In the genomic region with DNA sequence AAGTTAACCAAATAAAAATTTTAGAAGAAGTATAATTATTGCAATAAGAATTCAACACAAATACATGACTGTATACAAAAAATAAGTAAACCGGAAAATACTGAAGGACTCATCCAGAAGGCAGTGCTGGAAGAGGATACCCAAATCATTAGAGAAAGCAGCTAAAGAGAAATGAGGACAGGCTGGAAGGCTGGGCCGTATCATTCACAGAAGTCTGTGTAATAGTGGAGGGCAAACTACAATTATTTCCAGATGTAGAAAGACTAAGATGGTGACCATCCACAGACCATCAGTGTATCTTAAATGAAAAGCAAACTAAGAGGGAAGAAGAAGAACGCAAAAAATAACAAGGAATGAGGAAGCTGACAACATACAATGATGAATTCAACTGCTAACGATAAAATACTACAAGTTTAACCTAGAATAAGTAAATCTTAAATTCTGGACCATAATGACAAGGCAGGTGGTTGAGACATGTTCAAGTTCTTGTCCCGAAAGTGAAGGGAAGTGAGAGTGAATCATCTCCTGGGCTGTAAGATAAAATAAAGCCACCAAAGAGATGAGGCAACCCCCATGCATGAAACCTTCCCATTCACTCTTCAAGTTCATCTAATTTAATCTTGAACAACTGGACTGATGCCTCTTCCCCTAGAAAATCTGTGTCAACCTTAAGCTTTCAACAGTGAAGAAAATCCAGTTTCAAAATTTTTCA, we compare ENCODE assay signal across 23 cellular contexts.
DNase-seq lines count a peak whose midpoint lies in the region; ATAC-seq, FAIRE-seq and TF ChIP-seq lines count a peak whose summit lies in the region.
"Had no signal": no experiment of that assay in that cellular context is flagged by ENCODE, and none has a peak within 500 bp of the region (broad histone marks: within the 10 kb centered on the region; RNA-seq: fewer than 3 reads in every experiment).

No MANE protein-coding gene starts in this region.

- no peak for ATAC-seq in K562
- ATAC-seq in HG03175 (IDR thresholded peaks at IDR 0.05; ENCODE audit: unreplicated experiment): no peak
- ATAC-seq: heart right ventricle; stimulated activated memory B cell treated with anti-CD40 and anti-IgM and Interleukin-4, amounts not matched to agents 10 μg/mL and 1 μg/mL and 100 μg/mL, for 72 hours had no signal

- peak overlapping the region; percentile 1 for H3K27ac Mint-ChIP-seq in activated naive CD4-positive, alpha-beta T cell treated with anti-CD3 and anti-CD28 coated beads for 36 hours
- H3K27ac Mint-ChIP-seq in neural crest cell (ENCODE audit: unreplicated experiment): peak overlapping the region; percentile 22
- H3K27ac Mint-ChIP-seq: activated CD4-positive, alpha-beta memory T cell treated with anti-CD3 and anti-CD28 coated beads for 36 hours; neural progenitor cell; progenitor cell of endocrine pancreas; stimulated activated memory B cell treated with anti-CD40 and anti-IgM and Interleukin-4, amounts not matched to agents 10 μg/mL and 1 μg/mL and 100 μg/mL, for 72 hours had no signal

- H3K27me3 Mint-ChIP-seq in activated naive CD4-positive, alpha-beta T cell treated with anti-CD3 and anti-CD28 coated beads for 36 hours (ENCODE audit: low read depth): no peaks in the 10 kb centered on the region
- H3K27me3 Mint-ChIP-seq in neural crest cell (ENCODE audit: low read depth): no peaks in the 10 kb centered on the region
- H3K27me3 Mint-ChIP-seq: activated CD4-positive, alpha-beta memory T cell treated with anti-CD3 and anti-CD28 coated beads for 36 hours; progenitor cell of endocrine pancreas; stimulated activated memory B cell treated with anti-CD40 and anti-IgM and Interleukin-4, amounts not matched to agents 10 μg/mL and 1 μg/mL and 100 μg/mL, for 72 hours had no signal

- CTCF ChIA-PET in activated naive CD4-positive, alpha-beta T cell treated with anti-CD3 and anti-CD28 coated beads for 36 hours (lab: Charles Lee): no interaction called here
- CTCF ChIA-PET in K562 (lab: Yijun Ruan, JAX; ENCODE audit: low intra/inter-chr PET ratio): no interaction called here

- H4K20me1 ChIP-seq in K562 (replicated peaks; ENCODE audit: control insufficient read depth, insufficient read depth, low read length): 0 out of 2 replicates have a peak, but pooled peaks cover 3% of the 10 kb centered on the region

- H3K36me3 ChIP-seq in K562 (ENCODE audit: control insufficient read depth, insufficient read depth, low read length): peaks cover 4% of the 10 kb centered on the region; the same call in 1 of the 3 replicates
- H3K36me3 ChIP-seq: neural progenitor cell, thoracic aorta had no signal

- no peaks in the 10 kb centered on the region for H3K9me1 ChIP-seq in K562 (ENCODE audit: control insufficient read depth, insufficient read depth, low read length)

- no TSS peak for BruUV-seq in K562 (replicated peaks; lab: Mats Ljungman, UMichigan)

- H3K27me3 ChIP-seq in K562 (ENCODE audit: control insufficient read depth in 2 of 2, insufficient read depth in 2 of 2, low read length in 2 of 2): no peaks in the 10 kb centered on the region
- H3K27me3 ChIP-seq: heart right ventricle, neural progenitor cell had no signal

- H2AFZ ChIP-seq in K562 (ENCODE audit: low read depth, low read length): no peak overlapping the region
- H2AFZ ChIP-seq: neural progenitor cell had no signal

- intact Hi-C loops in activated naive CD4-positive, alpha-beta T cell treated with anti-CD3 and anti-CD28 coated beads for 36 hours (cut with micrococcal nuclease): no loop called here
- intact Hi-C loops in K562 (cut with micrococcal nuclease): no loop called here

- no peak for TF ChIP-seq EP300 in K562 (IDR thresholded peaks at IDR 0.05; ENCODE audit: low read length)

- POLR2A ChIA-PET in K562 (lab: Yijun Ruan, JAX): no interaction called here

- H3K9ac ChIP-seq in K562 (ENCODE audit: insufficient read depth in 1 of 2, low read depth in 2 of 2, low read length in 2 of 2): no peak overlapping the region
- H3K9ac ChIP-seq: neural progenitor cell had no signal

- no peak overlapping the region for H3K27ac ChIP-seq in K562 (ENCODE audit: extremely low read depth, low read depth, low read length)
- H3K27ac ChIP-seq: heart right ventricle, left ventricle myocardium inferior, neural progenitor cell, thoracic aorta, WERI-Rb-1 had no signal

- no peak for DNase-seq in activated naive CD4-positive, alpha-beta T cell treated with anti-CD3 and anti-CD28 coated beads for 36 hours
- DNase-seq in activated naive CD4-positive, alpha-beta T cell treated with Interleukin-2 at 50 U/mL for 16 hours: no peak
- peak; percentile 90 for DNase-seq in NOMO-1 treated with DMSO at 0.1 percent for 48 hours (lab: John Stamatoyannopoulos, UW; ENCODE audit: unreplicated experiment)
- no peak for DNase-seq in K562 (ENCODE audit: extremely low read depth in 1 of 4, low spot score in 3 of 4)
- DNase-seq in neural crest cell (ENCODE audit: low read depth, low spot score): no peak
- DNase-seq in activated effector memory CD4-positive, alpha-beta T cell treated with anti-CD3 and anti-CD28 coated beads, Interleukin-2, amount 50 U/mL, for 16 hours: no peak
- no peak for DNase-seq in RCC 7860 (ENCODE audit: low spot score)
- DNase-seq: activated CD4-positive, alpha-beta memory T cell treated with anti-CD3 and anti-CD28 coated beads for 36 hours; activated naive CD4-positive, alpha-beta T cell treated with anti-CD3 and anti-CD28 coated beads, Interleukin-2, amount 50 U/mL, for 16 hours; C1 segment of cervical spinal cord; effector memory CD4-positive, alpha-beta T cell; heart right ventricle; KG1; left ventricle myocardium inferior; NCI-H1105; NCI-H2029 treated with DMSO at 0.1 percent for 48 hours; NCI-H446; WERI-Rb-1 had no signal

- H3K4me3 Mint-ChIP-seq in activated naive CD4-positive, alpha-beta T cell treated with anti-CD3 and anti-CD28 coated beads for 36 hours: no peak overlapping the region
- H3K4me3 Mint-ChIP-seq in neural crest cell: no peak overlapping the region
- H3K4me3 Mint-ChIP-seq: activated CD4-positive, alpha-beta memory T cell treated with anti-CD3 and anti-CD28 coated beads for 36 hours; neural progenitor cell; stimulated activated memory B cell treated with anti-CD40 and anti-IgM and Interleukin-4, amounts not matched to agents 10 μg/mL and 1 μg/mL and 100 μg/mL, for 72 hours had no signal

- no peaks in the 10 kb centered on the region for H3K79me2 ChIP-seq in K562 (ENCODE audit: control insufficient read depth, insufficient read depth, low read length)

- no peaks in the 10 kb centered on the region for H3K4me1 ChIP-seq in K562 (replicated peaks in 1 of 2; ENCODE audit: control insufficient read depth in 2 of 2, insufficient read depth in 2 of 2, low read length in 2 of 2)
- H3K4me1 ChIP-seq: neural progenitor cell had no signal

- FAIRE-seq in K562 (lab: Jason Lieb, UNC): no peak
- FAIRE-seq in RCC 7860 (lab: Jason Lieb, UNC): no peak

- H3K36me3 Mint-ChIP-seq in activated naive CD4-positive, alpha-beta T cell treated with anti-CD3 and anti-CD28 coated beads for 36 hours (ENCODE audit: low read depth): peaks cover 19% of the 10 kb centered on the region
- H3K36me3 Mint-ChIP-seq in neural crest cell (ENCODE audit: low read depth): no peaks in the 10 kb centered on the region

- peaks cover 10% of the 10 kb centered on the region for H3K4me1 Mint-ChIP-seq in activated naive CD4-positive, alpha-beta T cell treated with anti-CD3 and anti-CD28 coated beads for 36 hours (ENCODE audit: low read depth)
- H3K4me1 Mint-ChIP-seq in neural crest cell: peaks cover 11% of the 10 kb centered on the region

- 30% methylated on average over 5 of the region's 5 CpGs for WGBS in K562 (ENCODE audit: insufficient coverage, low coverage, missing lambda C conversion rate)

- no peak overlapping the region for H3K4me3 ChIP-seq in K562
- H3K4me3 ChIP-seq: heart right ventricle, left ventricle myocardium inferior, neural progenitor cell, thoracic aorta had no signal

- H3K9me3 Mint-ChIP-seq in activated naive CD4-positive, alpha-beta T cell treated with anti-CD3 and anti-CD28 coated beads for 36 hours: no peaks in the 10 kb centered on the region
- H3K9me3 Mint-ChIP-seq in neural crest cell: no peaks in the 10 kb centered on the region
- H3K9me3 Mint-ChIP-seq: activated CD4-positive, alpha-beta memory T cell treated with anti-CD3 and anti-CD28 coated beads for 36 hours; neural progenitor cell; stimulated activated memory B cell treated with anti-CD40 and anti-IgM and Interleukin-4, amounts not matched to agents 10 μg/mL and 1 μg/mL and 100 μg/mL, for 72 hours had no signal

- no peak overlapping the region for H3K4me2 ChIP-seq in K562 (ENCODE audit: insufficient read depth, low read length)
- H3K4me2 ChIP-seq: neural progenitor cell had no signal

- no peak for TF ChIP-seq RAD21 in K562 (CRISPR knock-in tag; conservative IDR thresholded peaks at IDR 0.05 in 1 of 2, IDR thresholded peaks at IDR 0.05 in 1 of 2)

- no peak for TF ChIP-seq CTCF in K562 (IDR thresholded peaks at IDR 0.05 in 2 of 3, conservative IDR thresholded peaks at IDR 0.05 in 1 of 3; ENCODE audit: insufficient read depth in 2 of 3, low read depth in 1 of 3, low read length in 3 of 3)
- no peak for TF ChIP-seq CTCF in neural crest cell (conservative IDR thresholded peaks at IDR 0.05)

- H3K9me3 ChIP-seq in K562 (replicated peaks; ENCODE audit: control insufficient read depth, insufficient read depth, low read depth, low read length): no peaks in the 10 kb centered on the region
- H3K9me3 ChIP-seq: heart right ventricle, left ventricle myocardium inferior, thoracic aorta had no signal

- in situ Hi-C loops in K562 (cut with MboI): no loop called here

- no peak for TF ChIP-seq POLR2A in K562 (conservative IDR thresholded peaks at IDR 0.05)

TF ChIP-seq in K562, 482 proteins besides CTCF, POLR2A, EP300 and RAD21 (continues in another document):
- TF ChIP-seq CEBPG (CRISPR knock-in tag; IDR thresholded peaks at IDR 0.05): no peak
- TF ChIP-seq CEBPG (tag; conservative IDR thresholded peaks at IDR 0.05 in 1 of 2, IDR thresholded peaks at IDR 0.05 in 1 of 2): peak in 1 of 2 experiments; percentile 41; a peak in 1 of 4 replicates
- peak; percentile 46; the same call in 1 of the 2 replicates for TF ChIP-seq FOSL1 (tag; conservative IDR thresholded peaks at IDR 0.05)
- TF ChIP-seq ZBTB26 (CRISPR knock-in tag; IDR thresholded peaks at IDR 0.05): no peak
- no peak for TF ChIP-seq ZNF217 (CRISPR knock-in tag; IDR thresholded peaks at IDR 0.05)
- TF ChIP-seq ZNF24 (IDR thresholded peaks at IDR 0.05): no peak
- no peak for TF ChIP-seq ZNF77 (CRISPR knock-in tag; IDR thresholded peaks at IDR 0.05)
- no peak for TF ChIP-seq WHSC1 (IDR thresholded peaks at IDR 0.05; ENCODE audit: low read length)
